9 cellular contexts compared by ENCODE assay signal in genomic region chr3:10319251-10319650, GRCh38. TPM values are rescaled to one million over a fixed set of nuclear protein-coding genes. Genes with fewer than 3 reads are reported as not detected.
DNase-seq lines count a peak whose midpoint lies in the region; ATAC-seq and TF ChIP-seq lines count a peak whose summit lies in the region.
"Had no signal": no experiment of that assay in that cellular context is flagged by ENCODE, and none has a peak within 500 bp of the region (broad histone marks: within the 10 kb centered on the region; RNA-seq: fewer than 3 reads in every experiment).

No MANE protein-coding gene starts in this region.

- no peak for ATAC-seq in CD4-positive, CD25-positive, alpha-beta regulatory T cell (ENCODE audit: low read depth in 2 of 2)
- no peak for ATAC-seq in GM21367 (IDR thresholded peaks at IDR 0.05; ENCODE audit: unreplicated experiment)

- peaks cover 42% of the 10 kb centered on the region for H3K79me2 ChIP-seq in MM.1S (ENCODE audit: low read length)

- DNase-seq in CD4-positive, CD25-positive, alpha-beta regulatory T cell, result no peak
- DNase-seq in MM.1S, result no peak
- DNase-seq in neural crest cell (ENCODE audit: low read depth, low spot score), result no peak
- no peak for DNase-seq in NCI-H446 treated with DMSO at 0.1 percent for 48 hours (lab: John Stamatoyannopoulos, UW)
- no peak for DNase-seq in NCI-H524 (lab: John Stamatoyannopoulos, UW)
- DNase-seq in KBM-7, result no peak

- peaks cover 12% of the 10 kb centered on the region for H3K36me3 Mint-ChIP-seq in CD4-positive, CD25-positive, alpha-beta regulatory T cell
- H3K36me3 Mint-ChIP-seq in dendritic cell treated with granulocyte-macrophage colony-stimulating factor and Interleukin-4, amounts not matched to agents 40 ng/mL and 50 ng/mL, for 4 days (ENCODE audit: low read depth), result peaks cover 59% of the 10 kb centered on the region
- H3K36me3 Mint-ChIP-seq in neural crest cell (ENCODE audit: low read depth), result peaks cover 2% of the 10 kb centered on the region

- no peaks in the 10 kb centered on the region for H3K9me3 ChIP-seq in CD4-positive, CD25-positive, alpha-beta regulatory T cell (ENCODE audit: control insufficient read depth in 2 of 2, low read length in 2 of 2)
- no peaks in the 10 kb centered on the region for H3K9me3 ChIP-seq in MM.1S (replicated peaks; ENCODE audit: insufficient read depth, low read length)

- peaks cover 37% of the 10 kb centered on the region for H3K36me3 ChIP-seq in CD4-positive, CD25-positive, alpha-beta regulatory T cell (ENCODE audit: control insufficient read depth, insufficient read depth, low read length)
- peaks cover 10% of the 10 kb centered on the region; the same call in 1 of the 2 replicates for H3K36me3 ChIP-seq in MM.1S (replicated peaks; ENCODE audit: insufficient read depth, low read length)

- no peaks in the 10 kb centered on the region for H3K9me3 Mint-ChIP-seq in CD4-positive, CD25-positive, alpha-beta regulatory T cell
- H3K9me3 Mint-ChIP-seq in dendritic cell treated with granulocyte-macrophage colony-stimulating factor and Interleukin-4, amounts not matched to agents 40 ng/mL and 50 ng/mL, for 4 days, result no peaks in the 10 kb centered on the region
- H3K9me3 Mint-ChIP-seq in neural crest cell, result no peaks in the 10 kb centered on the region

- no peaks in the 10 kb centered on the region for H3K27me3 Mint-ChIP-seq in CD4-positive, CD25-positive, alpha-beta regulatory T cell
- H3K27me3 Mint-ChIP-seq in dendritic cell treated with granulocyte-macrophage colony-stimulating factor and Interleukin-4, amounts not matched to agents 40 ng/mL and 50 ng/mL, for 4 days, result no peaks in the 10 kb centered on the region
- peaks cover 6% of the 10 kb centered on the region for H3K27me3 Mint-ChIP-seq in neural crest cell (ENCODE audit: low read depth)

- peak overlapping the region; percentile 77 for H3K4me2 ChIP-seq in MM.1S (ENCODE audit: low read depth, low read length)

- no peak overlapping the region for H3K4me3 ChIP-seq in CD4-positive, CD25-positive, alpha-beta regulatory T cell (ENCODE audit: low read depth, low read length)
- 0 out of 2 replicates have a peak overlapping the region, but pooled peaks have one; percentile 14 for H3K4me3 ChIP-seq in MM.1S (ENCODE audit: low read length)

- H3K4me1 ChIP-seq in CD4-positive, CD25-positive, alpha-beta regulatory T cell (ENCODE audit: control insufficient read depth, insufficient read depth, low read length, poor library complexity, severe bottlenecking), result peaks cover 22% of the 10 kb centered on the region
- H3K4me1 ChIP-seq in MM.1S (ENCODE audit: low read length), result 0 out of 2 replicates have a peak, but pooled peaks cover 8% of the 10 kb centered on the region

- peaks cover 8% of the 10 kb centered on the region; the same call in 1 of the 2 replicates for H4K20me1 ChIP-seq in MM.1S (ENCODE audit: insufficient read depth, low read length)

- H3K27me3 ChIP-seq in CD4-positive, CD25-positive, alpha-beta regulatory T cell (ENCODE audit: control insufficient read depth, insufficient read depth, low read length), result no peaks in the 10 kb centered on the region
- peaks cover 4% of the 10 kb centered on the region; the same call in 1 of the 2 replicates for H3K27me3 ChIP-seq in MM.1S (replicated peaks; ENCODE audit: insufficient read depth, low read length)

- H3K9ac ChIP-seq in MM.1S (ENCODE audit: low read length), result no peak overlapping the region

- H2AFZ ChIP-seq in MM.1S (ENCODE audit: low read length), result no peak overlapping the region

- TF ChIP-seq CTCF in MM.1S (IDR thresholded peaks at IDR 0.05; ENCODE audit: low read length), result no peak
- no peak for TF ChIP-seq CTCF in neural crest cell (conservative IDR thresholded peaks at IDR 0.05)

- peak overlapping the region; percentile 67 to 88 (median 82) for H3K27ac Mint-ChIP-seq in CD4-positive, CD25-positive, alpha-beta regulatory T cell
- H3K27ac Mint-ChIP-seq in dendritic cell treated with granulocyte-macrophage colony-stimulating factor and Interleukin-4, amounts not matched to agents 40 ng/mL and 50 ng/mL, for 4 days, result no peak overlapping the region
- H3K27ac Mint-ChIP-seq in neural crest cell (ENCODE audit: unreplicated experiment), result no peak overlapping the region

- H3K27ac ChIP-seq in CD4-positive, CD25-positive, alpha-beta regulatory T cell (ENCODE audit: insufficient read depth, low read length, poor library complexity, severe bottlenecking), result peak overlapping the region; percentile 24
- no peak overlapping the region for H3K27ac ChIP-seq in MM.1S (ENCODE audit: low read length)

- no peaks in the 10 kb centered on the region for H3K9me2 ChIP-seq in MM.1S (replicated peaks; ENCODE audit: insufficient read depth, low read length)

- H3F3A ChIP-seq in MM.1S (ENCODE audit: insufficient read depth, low read length), result no peaks in the 10 kb centered on the region

- intact Hi-C loops in dendritic cell treated with granulocyte-macrophage colony-stimulating factor and Interleukin-4, amounts not matched to agents 40 ng/mL and 50 ng/mL, for 4 days (cut with micrococcal nuclease), result no loop called here

- in situ Hi-C loops in KBM-7 (cut with MboI; ENCODE audit: low pct_unique_long_range_greater_than_20kb, low sequenced_read_pairs), result no loop called here

- peak overlapping the region; percentile 79 to 93 (median 88) for H3K4me3 Mint-ChIP-seq in CD4-positive, CD25-positive, alpha-beta regulatory T cell
- H3K4me3 Mint-ChIP-seq in dendritic cell treated with granulocyte-macrophage colony-stimulating factor and Interleukin-4, amounts not matched to agents 40 ng/mL and 50 ng/mL, for 4 days, result peak overlapping the region; percentile 86
- peak overlapping the region; percentile 87 for H3K4me3 Mint-ChIP-seq in neural crest cell

- H3K4me1 Mint-ChIP-seq in CD4-positive, CD25-positive, alpha-beta regulatory T cell, result peaks cover 4 to 39% (median 15%) of the 10 kb centered on the region in 4 donors
- peaks cover 22% of the 10 kb centered on the region for H3K4me1 Mint-ChIP-seq in dendritic cell treated with granulocyte-macrophage colony-stimulating factor and Interleukin-4, amounts not matched to agents 40 ng/mL and 50 ng/mL, for 4 days (ENCODE audit: low read depth)
- H3K4me1 Mint-ChIP-seq in neural crest cell, result peaks cover 25% of the 10 kb centered on the region

RNA-seq across cellular contexts. Expression of gene SEC13, which starts 1.7 kb away (rescaled TPM):
- 72.2 TPM for total RNA-seq in CD4-positive, CD25-positive, alpha-beta regulatory T cell
- 100 to 1,000 TPM; 139 to 155 (median 151) TPM for polyA plus RNA-seq in CD4-positive, CD25-positive, alpha-beta regulatory T cell
- 124 and 125 TPM in 2 replicates for total RNA-seq in neural crest cell

RNA-seq across cellular contexts. Expression of gene GHRL, which starts 26.5 kb away (rescaled TPM):
- 1.1 TPM for total RNA-seq in CD4-positive, CD25-positive, alpha-beta regulatory T cell
- polyA plus RNA-seq in CD4-positive, CD25-positive, alpha-beta regulatory T cell, result under 1 TPM in 3 of 4 donors, not detected in 1; 0.47 to 0.92 (median 0.78) TPM
- total RNA-seq in neural crest cell, result 0.35 and 0.43 TPM in 2 replicates
- total RNA-seq: HT-29 had no signal

Comparison
In these comparisons a context has a peak if more than half of its experiments do, and no peak if none do; other contexts are left out.
1. H3K27ac Mint-ChIP-seq: peak in CD4-positive, CD25-positive, alpha-beta regulatory T cell (3 of 3); none in dendritic cell treated with granulocyte-macrophage colony-stimulating factor and Interleukin-4, amounts not matched to agents 40 ng/mL and 50 ng/mL, for 4 days (single experiment) and neural crest cell (single experiment).
2. Peak in every context shown above with its lines, with median percentiles within 50 percentile points of each other: H3K4me3 Mint-ChIP-seq.